8 cellular contexts compared by ENCODE assay signal in the genomic region with DNA sequence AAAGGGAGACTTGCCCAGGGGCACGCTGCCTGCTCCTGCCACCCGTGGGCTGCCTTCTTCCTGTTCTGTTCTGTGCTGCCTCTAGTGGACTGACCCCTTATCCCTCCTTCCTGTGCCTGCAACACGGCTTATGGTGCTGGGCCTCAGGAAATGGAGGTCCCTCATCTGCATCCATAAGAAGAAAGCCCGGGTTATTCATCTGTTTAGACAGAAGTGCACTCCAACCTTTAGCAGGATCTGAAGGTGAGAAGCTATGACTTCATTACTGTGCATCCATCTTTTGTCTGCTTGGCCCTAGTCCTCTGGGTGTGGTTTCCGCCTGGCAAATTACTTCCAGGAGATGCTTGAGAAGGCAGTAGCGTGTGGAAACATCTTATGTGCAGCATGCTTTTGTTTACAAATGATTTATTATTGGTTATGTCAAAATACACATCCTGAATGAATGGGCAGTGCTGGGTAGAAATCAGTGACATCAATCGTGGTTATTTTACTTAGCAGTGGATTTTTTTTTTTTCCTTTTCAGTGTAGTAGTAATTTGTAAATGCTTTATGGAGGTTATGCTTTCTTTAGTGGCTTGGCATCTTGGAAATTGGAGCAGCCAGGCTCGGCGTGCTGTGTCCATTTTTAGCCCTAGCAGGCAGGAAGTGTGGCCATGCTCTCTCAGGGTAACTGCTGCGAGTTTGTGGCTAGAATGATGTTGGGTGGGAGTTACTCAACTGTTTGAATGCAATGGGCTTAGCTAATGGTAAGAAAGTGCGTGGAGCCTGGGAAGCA. TPM values are rescaled to one million over a fixed set of nuclear protein-coding genes. Genes with fewer than 3 reads are reported as not detected.
A peak's percentile ranks its signal among the peaks of the same experiment; 100 is the strongest.
DNase-seq lines count a peak whose midpoint lies in the region; ATAC-seq and TF ChIP-seq lines count a peak whose summit lies in the region.

No MANE protein-coding gene starts in this region.

- peaks cover 4% of the 10 kb centered on the region; the same call in 1 of the 2 replicates for H3K4me1 ChIP-seq in DOHH2 (ENCODE audit: control insufficient read depth, low read length)
- H3K4me1 ChIP-seq in Loucy (ENCODE audit: insufficient read depth, low read length, poor library complexity, severe bottlenecking), result peaks cover 28% of the 10 kb centered on the region
- peaks cover 74 to 77% of the 10 kb centered on the region in 2 experiments for H3K4me1 ChIP-seq in neutrophil (ENCODE audit: control insufficient read depth in 1 of 2, insufficient read depth in 1 of 2, low read depth in 1 of 2, low read length in 1 of 2)

- no peak overlapping the region for H3K27ac Mint-ChIP-seq in activated naive CD4-positive, alpha-beta T cell treated with anti-CD3 and anti-CD28 coated beads for 36 hours

- DNase-seq in dermis blood vessel endothelial cell (peak; percentile 76), NCI-H1048 (lab: John Stamatoyannopoulos, UW) (no peak)
- DNase-seq in effector CD4-positive, alpha-beta T cell, result no peak
- DNase-seq in activated naive CD4-positive, alpha-beta T cell treated with anti-CD3 and anti-CD28 coated beads for 36 hours, result no peak

- H3K9me2 ChIP-seq in DOHH2 (replicated peaks; ENCODE audit: control insufficient read depth, low read length) (no peaks in the 10 kb centered on the region), Loucy (replicated peaks; ENCODE audit: low read depth, low read length) (no peaks in the 10 kb centered on the region)

- H3K79me2 ChIP-seq in DOHH2 (ENCODE audit: control insufficient read depth, low read length) (no peaks in the 10 kb centered on the region), Loucy (ENCODE audit: insufficient read depth, low read length) (no peaks in the 10 kb centered on the region)

- H3K4me1 Mint-ChIP-seq in activated naive CD4-positive, alpha-beta T cell treated with anti-CD3 and anti-CD28 coated beads for 36 hours (ENCODE audit: low read depth), result peaks cover 7% of the 10 kb centered on the region

- H3K4me2 ChIP-seq in DOHH2 (ENCODE audit: low read length) (no peak overlapping the region), Loucy (ENCODE audit: low read depth, low read length, poor library complexity, severe bottlenecking) (peak overlapping the region; percentile 56)

- H3K9ac ChIP-seq in Loucy (ENCODE audit: low read depth, low read length, poor library complexity, severe bottlenecking), result peak overlapping the region; percentile 33

- H3K9me3 Mint-ChIP-seq in activated naive CD4-positive, alpha-beta T cell treated with anti-CD3 and anti-CD28 coated beads for 36 hours, result peaks cover 7% of the 10 kb centered on the region

- H3K27me3 Mint-ChIP-seq in activated naive CD4-positive, alpha-beta T cell treated with anti-CD3 and anti-CD28 coated beads for 36 hours (ENCODE audit: low read depth), result no peaks in the 10 kb centered on the region

- TF ChIP-seq CTCF in DOHH2 (IDR thresholded peaks at IDR 0.05; ENCODE audit: low read depth, low read length, poor library complexity, severe bottlenecking), result peak; percentile 37
- peak; percentile 68 for TF ChIP-seq CTCF in Loucy (conservative IDR thresholded peaks at IDR 0.05; ENCODE audit: low read length)
- TF ChIP-seq CTCF in neutrophil (IDR thresholded peaks at IDR 0.05), result peak; percentile 22

- no peaks in the 10 kb centered on the region for H4K20me1 ChIP-seq in DOHH2 (ENCODE audit: control insufficient read depth, insufficient read depth, low read depth, low read length)
- H4K20me1 ChIP-seq in Loucy (ENCODE audit: insufficient read depth, low read length, poor library complexity, severe bottlenecking), result no peaks in the 10 kb centered on the region

- H3K27ac ChIP-seq in DOHH2 (ENCODE audit: low read depth, low read length), result no peak overlapping the region
- peak overlapping the region; percentile 77 for H3K27ac ChIP-seq in neutrophil

- H3F3A ChIP-seq in DOHH2 (ENCODE audit: control insufficient read depth, insufficient read depth) (no peaks in the 10 kb centered on the region), Loucy (ENCODE audit: low read depth) (no peaks in the 10 kb centered on the region)

- H3K27me3 ChIP-seq in DOHH2 (ENCODE audit: control insufficient read depth, low read length) (no peaks in the 10 kb centered on the region), Loucy (ENCODE audit: insufficient read depth, low read length, poor library complexity, severe bottlenecking) (no peaks in the 10 kb centered on the region), neutrophil (no peaks in the 10 kb centered on the region)

- CTCF ChIA-PET in activated naive CD4-positive, alpha-beta T cell treated with anti-CD3 and anti-CD28 coated beads for 36 hours (lab: Charles Lee), result interaction anchor here (0.8 to 6.2 kb wide), 2 partner anchors 92 to 127 kb away, joined by 3 to 28 read pairs; no protein-coding TSS in a partner anchor

- H3K9me3 ChIP-seq in DOHH2 (ENCODE audit: control insufficient read depth, insufficient read depth, low read length), result no peaks in the 10 kb centered on the region
- no peaks in the 10 kb centered on the region for H3K9me3 ChIP-seq in Loucy (ENCODE audit: insufficient read depth, low read depth, low read length)
- H3K9me3 ChIP-seq in neutrophil, result no peaks in the 10 kb centered on the region

- H3K4me3 Mint-ChIP-seq in activated naive CD4-positive, alpha-beta T cell treated with anti-CD3 and anti-CD28 coated beads for 36 hours, result no peak overlapping the region

- no peaks in the 10 kb centered on the region for H3K36me3 ChIP-seq in DOHH2 (ENCODE audit: control insufficient read depth, low read length)
- H3K36me3 ChIP-seq in Loucy (ENCODE audit: insufficient read depth, low read length), result no peaks in the 10 kb centered on the region
- H3K36me3 ChIP-seq in neutrophil, result no peaks in the 10 kb centered on the region

- H3K36me3 Mint-ChIP-seq in activated naive CD4-positive, alpha-beta T cell treated with anti-CD3 and anti-CD28 coated beads for 36 hours (ENCODE audit: low read depth), result no peaks in the 10 kb centered on the region

- no peak for ATAC-seq in HG02852 (IDR thresholded peaks at IDR 0.05; ENCODE audit: unreplicated experiment)

- peak overlapping the region; percentile 80 for H2AFZ ChIP-seq in Loucy (ENCODE audit: low read length)

- H3K4me3 ChIP-seq in DOHH2 (ENCODE audit: low read length) (no peak overlapping the region), Loucy (ENCODE audit: low read length, poor library complexity, severe bottlenecking) (peak overlapping the region; percentile 37), neutrophil (ENCODE audit: low read depth in 1 of 2, low read length in 1 of 2) (peak overlapping the region in 1 of 2 experiments; percentile 6)

- intact Hi-C loops in activated naive CD4-positive, alpha-beta T cell treated with anti-CD3 and anti-CD28 coated beads for 36 hours (cut with micrococcal nuclease), result no loop called here

RNA-seq across cellular contexts. Expression of gene PTPRE, which starts 12.7 kb away (rescaled TPM):
- total RNA-seq in dermis blood vessel endothelial cell, result 178 and 216 TPM in 2 replicates
- 10 to 100 TPM; 13.4 to 16.4 TPM for total RNA-seq in activated naive CD4-positive, alpha-beta T cell treated with anti-CD3 and anti-CD28 coated beads for 36 hours

RNA-seq across cellular contexts. Expression of gene CLRN3, which starts 26.9 kb away (rescaled TPM):
- 0.19 TPM in 1 of 2 replicates, not detected in the other for total RNA-seq in dermis blood vessel endothelial cell
- total RNA-seq in activated naive CD4-positive, alpha-beta T cell treated with anti-CD3 and anti-CD28 coated beads for 36 hours, result not detected

Comparison
In these comparisons a context has a peak if more than half of its experiments do, and no peak if none do; other contexts are left out.
1. RNA of gene PTPRE, which starts 12.7 kb away (total RNA-seq): 178 to 216 TPM in dermis blood vessel endothelial cell; 13.4 to 16.4 TPM in activated naive CD4-positive, alpha-beta T cell treated with anti-CD3 and anti-CD28 coated beads for 36 hours; every median in the first group is over 10 times any median in the second.
2. Peak in every context shown above with its lines, with median percentiles within 50 percentile points of each other: CTCF ChIP-seq.